19 cellular contexts compared by ENCODE assay signal in the genomic region with DNA sequence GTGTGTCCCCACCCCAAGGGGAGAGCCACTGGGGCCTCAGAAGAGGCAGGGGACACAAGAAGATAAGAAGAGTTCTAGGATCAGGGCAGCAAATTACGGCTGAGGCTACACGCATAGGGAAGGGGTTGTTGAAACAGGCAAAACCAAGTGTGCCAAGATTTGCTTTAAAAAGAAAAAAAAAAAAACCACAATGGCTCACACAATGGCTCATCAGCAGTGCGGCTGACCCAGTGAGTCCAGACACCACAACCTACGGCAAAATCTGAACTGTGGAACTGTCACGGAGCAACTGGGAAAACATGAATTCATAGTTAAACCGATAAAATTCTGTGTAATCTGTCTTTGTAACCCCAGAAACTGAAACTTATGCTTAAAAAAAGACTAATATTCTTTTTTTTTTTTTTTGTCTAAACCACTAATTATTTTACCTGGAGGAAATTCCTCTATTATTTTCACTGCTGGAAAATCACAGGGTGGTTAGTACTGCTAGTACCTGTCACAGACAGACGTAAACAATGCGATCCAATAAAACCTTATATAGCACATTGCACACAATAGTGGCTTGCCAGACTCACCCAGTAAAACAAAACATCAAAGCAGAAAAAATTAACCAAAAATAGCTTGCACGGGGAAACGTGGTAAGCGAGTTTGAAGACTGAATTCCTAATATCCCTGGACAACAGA.
DNase-seq lines count a peak whose midpoint lies in the region; ATAC-seq and TF ChIP-seq lines count a peak whose summit lies in the region.
"Had no signal": no experiment of that assay in that cellular context is flagged by ENCODE, and none has a peak within 500 bp of the region (broad histone marks: within the 10 kb centered on the region; RNA-seq: fewer than 3 reads in every experiment).

No MANE protein-coding gene starts in this region.

- peak overlapping the region; percentile 77 for H3K27ac Mint-ChIP-seq in mesothelial cell of epicardium
- H3K27ac Mint-ChIP-seq: activated CD4-positive, alpha-beta T cell treated with anti-CD3 and anti-CD28 coated beads, Interleukin-2, amount 10 ng/mL, durations not matched to agents 24 days and 14 days; CD8-positive, alpha-beta memory T cell had no signal

- H3K9me2 ChIP-seq in MM.1S (replicated peaks; ENCODE audit: insufficient read depth, low read length), result no peaks in the 10 kb centered on the region

- peak overlapping the region; percentile 43 for H3K4me2 ChIP-seq in MM.1S (ENCODE audit: low read depth, low read length)

- peaks cover 23% of the 10 kb centered on the region for H3K4me1 Mint-ChIP-seq in mesothelial cell of epicardium
- H3K4me1 Mint-ChIP-seq: activated CD4-positive, alpha-beta T cell treated with anti-CD3 and anti-CD28 coated beads, Interleukin-2, amount 10 ng/mL, durations not matched to agents 24 days and 14 days; CD8-positive, alpha-beta memory T cell had no signal

- DNase-seq in Daoy (ENCODE audit: low read depth), result peak; percentile 87
- no peak for DNase-seq in MM.1S
- DNase-seq in cardiac fibroblast (ENCODE audit: low read depth in 2 of 2), result peak; percentile 16 to 43
- no peak for DNase-seq in mesothelial cell of epicardium (ENCODE audit: low spot score in 2 of 2, unreplicated experiment in 2 of 2)
- no peak for DNase-seq in DMS79 (lab: John Stamatoyannopoulos, UW)
- no peak for DNase-seq in NCI-H2171 (lab: John Stamatoyannopoulos, UW)
- DNase-seq in SHP77 treated with DMSO at 0.1 percent for 48 hours (lab: John Stamatoyannopoulos, UW), result no peak
- DNase-seq: activated CD4-positive, alpha-beta T cell treated with anti-CD3 and anti-CD28 coated beads, Interleukin-2, amount 10 ng/mL, durations not matched to agents 24 days and 14 days; activated CD8-positive, alpha-beta memory T cell treated with anti-CD3 and anti-CD28 coated beads, Interleukin-2, amount 50 U/mL, for 48 hours; amygdala; CD8-positive, alpha-beta memory T cell; left ventricle myocardium superior; NCI-H1417; NCI-H526 treated with DMSO at 0.1 percent for 48 hours; ovary; stimulated activated CD4-positive, alpha-beta T cell treated with anti-CD3 and anti-CD28 coated beads, Interleukin-2, amount 100 ng/mL, for 24 hours had no signal

- H3K4me1 ChIP-seq in MM.1S (ENCODE audit: low read length), result peaks cover 8% of the 10 kb centered on the region; the same call in 1 of the 2 replicates

- H3K27ac ChIP-seq in MM.1S (ENCODE audit: low read length), result no peak overlapping the region; the same call in 1 of the 2 replicates
- H3K27ac ChIP-seq: ovary had no signal

- H3K9me3 Mint-ChIP-seq in mesothelial cell of epicardium, result no peaks in the 10 kb centered on the region
- H3K9me3 Mint-ChIP-seq: activated CD4-positive, alpha-beta T cell treated with anti-CD3 and anti-CD28 coated beads, Interleukin-2, amount 10 ng/mL, durations not matched to agents 24 days and 14 days had no signal

- H3K27me3 Mint-ChIP-seq in mesothelial cell of epicardium (ENCODE audit: low read depth), result peaks cover 8% of the 10 kb centered on the region
- H3K27me3 Mint-ChIP-seq: activated CD4-positive, alpha-beta T cell treated with anti-CD3 and anti-CD28 coated beads, Interleukin-2, amount 10 ng/mL, durations not matched to agents 24 days and 14 days had no signal

- TF ChIP-seq CTCF in MM.1S (IDR thresholded peaks at IDR 0.05; ENCODE audit: low read length), result no peak
- TF ChIP-seq CTCF in cardiac fibroblast (IDR thresholded peaks at IDR 0.05; ENCODE audit: low read depth, low read length), result no peak
- TF ChIP-seq CTCF in mesothelial cell of epicardium (IDR thresholded peaks at IDR 0.05; ENCODE audit: unreplicated experiment), result no peak

- H3K4me3 Mint-ChIP-seq in mesothelial cell of epicardium, result no peak overlapping the region
- H3K4me3 Mint-ChIP-seq: activated CD4-positive, alpha-beta T cell treated with anti-CD3 and anti-CD28 coated beads, Interleukin-2, amount 10 ng/mL, durations not matched to agents 24 days and 14 days; CD8-positive, alpha-beta memory T cell had no signal

- no peak overlapping the region for H2AFZ ChIP-seq in MM.1S (ENCODE audit: low read length)

- H3K4me3 ChIP-seq in MM.1S (ENCODE audit: low read length), result no peak overlapping the region
- no peak overlapping the region for H3K4me3 ChIP-seq in cardiac fibroblast (replicated peaks in 1 of 2; ENCODE audit: low read depth in 2 of 2, low read length in 2 of 2)
- H3K4me3 ChIP-seq: ovary had no signal

- H3K79me2 ChIP-seq in MM.1S (ENCODE audit: low read length), result no peaks in the 10 kb centered on the region

- H3K36me3 ChIP-seq in MM.1S (replicated peaks; ENCODE audit: insufficient read depth, low read length), result no peaks in the 10 kb centered on the region
- H3K36me3 ChIP-seq: ovary had no signal

- H3F3A ChIP-seq in MM.1S (ENCODE audit: insufficient read depth, low read length), result no peaks in the 10 kb centered on the region

- no peaks in the 10 kb centered on the region for H4K20me1 ChIP-seq in MM.1S (ENCODE audit: insufficient read depth, low read length)

- no peak for ATAC-seq in GM19035 (IDR thresholded peaks at IDR 0.05; ENCODE audit: unreplicated experiment)
- ATAC-seq: HCT116, left ventricle myocardium superior, sciatic nerve had no signal

- no peaks in the 10 kb centered on the region for H3K36me3 Mint-ChIP-seq in mesothelial cell of epicardium
- H3K36me3 Mint-ChIP-seq: CD8-positive, alpha-beta memory T cell had no signal

- H3K9ac ChIP-seq in MM.1S (ENCODE audit: low read length), result no peak overlapping the region

- H3K9me3 ChIP-seq in MM.1S (replicated peaks; ENCODE audit: insufficient read depth, low read length), result no peaks in the 10 kb centered on the region
- H3K9me3 ChIP-seq: ovary had no signal

- peaks cover 44% of the 10 kb centered on the region for H3K27me3 ChIP-seq in MM.1S (replicated peaks; ENCODE audit: insufficient read depth, low read length)
- H3K27me3 ChIP-seq: ovary had no signal

Comparison
In these comparisons a context has a peak if more than half of its experiments do, and no peak if none do; other contexts are left out.
1. DNase-seq: peak in Daoy (single experiment) and cardiac fibroblast (2 of 2); none in MM.1S (single experiment), mesothelial cell of epicardium (0 of 2), DMS79 (single experiment), NCI-H2171 (single experiment) and SHP77 treated with DMSO at 0.1 percent for 48 hours (single experiment).